34 cellular contexts compared by ENCODE assay signal in genomic region chr15:69095280-69095679, GRCh38.
"Had no signal": no experiment of that assay in that cellular context is flagged by ENCODE, and none has a peak within 500 bp of the region (broad histone marks: within the 10 kb centered on the region; RNA-seq: fewer than 3 reads in every experiment).

No MANE protein-coding gene starts in this region.

- H3K36me3 Mint-ChIP-seq: activated naive CD4-positive, alpha-beta T cell treated with anti-CD3 and anti-CD28 coated beads, Interleukin-2, amount 50 U/mL, for 72 hours had no signal

- H3K9me3 ChIP-seq: adrenal gland, body of pancreas, SJCRH30 had no signal

- DNase-seq: activated CD4-positive, alpha-beta T cell treated with anti-CD3 and anti-CD28 coated beads for 1 hour; activated CD4-positive, alpha-beta T cell treated with anti-CD3 and anti-CD28 coated beads, Interleukin-2, amount 10 ng/mL, durations not matched to agents 24 days and 14 days; activated CD4-positive, alpha-beta T cell treated with anti-CD3 and anti-CD28 coated beads, Interleukin-2, amount 50 U/mL, for 48 hours; activated CD4-positive, CD25-positive, alpha-beta regulatory T cell; activated CD8-positive, alpha-beta T cell treated with anti-CD3 and anti-CD28 coated beads, Interleukin-2, amount 10 ng/mL, durations not matched to agents 7 days and 5 days; activated gamma-delta T cell treated with Interleukin-2 at 50 U/mL for 16 hours; activated naive CD4-positive, alpha-beta T cell treated with anti-CD3 and anti-CD28 coated beads for 36 hours; activated T-cell treated with anti-CD3 and anti-CD28 coated beads, Interleukin-2, amount 50 U/mL, for 24 hours; adrenal gland; body of pancreas; MM.1S; MV-4-11; NCI-H1092; NCI-H1436 treated with DMSO at 0.1 percent for 48 hours; NCI-H1694 treated with DMSO at 0.1 percent for 48 hours; NCI-H2029; NCI-H345; NCI-H510A; NCI-H526; NCI-H748 treated with DMSO at 0.1 percent for 48 hours; NK-92 treated with Interleukin-12 subunit alpha and Interleukin-12 subunit beta, amount 100 ng/mL, for 24 hours; PC-9; SHP77; T1000; WERI-Rb-1 had no signal

- H3K27ac Mint-ChIP-seq: activated CD4-positive, alpha-beta T cell treated with anti-CD3 and anti-CD28 coated beads, Interleukin-2, amount 10 ng/mL, durations not matched to agents 24 days and 14 days; activated CD8-positive, alpha-beta T cell treated with anti-CD3 and anti-CD28 coated beads, Interleukin-2, amount 10 ng/mL, durations not matched to agents 7 days and 5 days; activated naive CD4-positive, alpha-beta T cell treated with anti-CD3 and anti-CD28 coated beads for 36 hours; activated naive CD4-positive, alpha-beta T cell treated with anti-CD3 and anti-CD28 coated beads, Interleukin-2, amount 50 U/mL, for 72 hours; activated T-cell treated with anti-CD3 and anti-CD28 coated beads, Interleukin-2, amount 50 U/mL, for 24 hours; activated T-helper 2 cell treated with anti-CD3 and anti-CD28 coated beads, Interferon-gamma antibody, Interleukin-2, Interleukin-4, amounts not matched to agents 10 μg/mL and 5 μg/mL and 100 μg/mL, durations not matched to agents 14 hours and 24 hours and 36 hours had no signal

- H3K9me3 Mint-ChIP-seq: activated CD4-positive, alpha-beta T cell treated with anti-CD3 and anti-CD28 coated beads, Interleukin-2, amount 10 ng/mL, durations not matched to agents 24 days and 14 days; activated naive CD4-positive, alpha-beta T cell treated with anti-CD3 and anti-CD28 coated beads for 36 hours; activated naive CD4-positive, alpha-beta T cell treated with anti-CD3 and anti-CD28 coated beads, Interleukin-2, amount 50 U/mL, for 72 hours; activated T-cell treated with anti-CD3 and anti-CD28 coated beads, Interleukin-2, amount 50 U/mL, for 24 hours; activated T-helper 2 cell treated with anti-CD3 and anti-CD28 coated beads, Interferon-gamma antibody, Interleukin-2, Interleukin-4, amounts not matched to agents 10 μg/mL and 5 μg/mL and 100 μg/mL, durations not matched to agents 14 hours and 24 hours and 36 hours; central memory CD8-positive, alpha-beta T cell had no signal

- FAIRE-seq: astrocyte, RCC 7860 had no signal

- H3K27ac ChIP-seq: adrenal gland, body of pancreas, KMS-11, RWPE1, SK-N-MC, WERI-Rb-1 had no signal

- ATAC-seq: activated CD8-positive, alpha-beta T cell treated with anti-CD3 and anti-CD28 coated beads, Interleukin-2, amount 10 ng/mL, durations not matched to agents 7 days and 5 days; activated naive CD4-positive, alpha-beta T cell treated with anti-CD3 and anti-CD28 coated beads, Interleukin-2, amount 50 U/mL, for 72 hours; body of pancreas had no signal

- H3K4me3 Mint-ChIP-seq: activated CD4-positive, alpha-beta T cell treated with anti-CD3 and anti-CD28 coated beads, Interleukin-2, amount 10 ng/mL, durations not matched to agents 24 days and 14 days; activated CD8-positive, alpha-beta T cell treated with anti-CD3 and anti-CD28 coated beads, Interleukin-2, amount 10 ng/mL, durations not matched to agents 7 days and 5 days; activated naive CD4-positive, alpha-beta T cell treated with anti-CD3 and anti-CD28 coated beads for 36 hours; activated T-cell treated with anti-CD3 and anti-CD28 coated beads, Interleukin-2, amount 50 U/mL, for 24 hours; central memory CD8-positive, alpha-beta T cell had no signal

- H3K36me3 ChIP-seq: adrenal gland, SJCRH30, WERI-Rb-1 had no signal

- H3K4me3 ChIP-seq: adrenal gland, body of pancreas, PC-9, SK-N-MC had no signal

- H3K4me1 ChIP-seq: adrenal gland, body of pancreas had no signal

- H3K27me3 ChIP-seq: adrenal gland, body of pancreas, SJCRH30 had no signal

- H3K27me3 Mint-ChIP-seq: activated T-cell treated with anti-CD3 and anti-CD28 coated beads, Interleukin-2, amount 50 U/mL, for 24 hours had no signal

- H3K4me1 Mint-ChIP-seq: activated CD4-positive, alpha-beta T cell treated with anti-CD3 and anti-CD28 coated beads, Interleukin-2, amount 10 ng/mL, durations not matched to agents 24 days and 14 days; central memory CD8-positive, alpha-beta T cell had no signal
